In genomic region chr16:34050787-34051320, GRCh38 we compare ENCODE assay signal across 29 cellular contexts.
"Had no signal": no experiment of that assay in that cellular context is flagged by ENCODE, and none has a peak within 500 bp of the region (broad histone marks: within the 10 kb centered on the region; RNA-seq: fewer than 3 reads in every experiment).

No MANE protein-coding gene starts in this region.

- H3K27ac ChIP-seq: KMS-11 had no signal

- DNase-seq: activated B cell treated with CpG ODN at 0.5 μM for 24 hours; activated CD4-positive, alpha-beta memory T cell treated with anti-CD3 and anti-CD28 coated beads, Interleukin-2, amount 10 ng/mL, durations not matched to agents 7 days and 5 days; activated CD4-positive, alpha-beta T cell treated with anti-CD3 and anti-CD28 coated beads for 1 hour; activated CD4-positive, alpha-beta T cell treated with anti-CD3 and anti-CD28 coated beads, Interleukin-2, amount 10 ng/mL, durations not matched to agents 7 days and 5 days; activated gamma-delta T cell treated with Interleukin-2 at 50 U/mL for 16 hours; activated naive CD4-positive, alpha-beta T cell treated with anti-CD3 and anti-CD28 coated beads, Interleukin-2, amount 10 ng/mL, durations not matched to agents 7 days and 5 days; activated naive CD8-positive, alpha-beta T cell treated with anti-CD3 and anti-CD28 coated beads for 36 hours; activated T-cell treated with anti-CD3 and anti-CD28 coated beads for 4 hours; activated T-cell treated with anti-CD3 and anti-CD28 coated beads, Interleukin-2, amount 50 U/mL, for 48 hours; cerebellar nuclear complex; MV-4-11; NCI-H1105; NCI-H1436; NCI-H1694 treated with DMSO at 0.1 percent for 48 hours; NCI-H2029 treated with DMSO at 0.1 percent for 48 hours; NCI-H345; NCI-H510A; NCI-H526 treated with DMSO at 0.1 percent for 48 hours; NCI-H82; NK-92 treated with Interleukin-12 subunit alpha and Interleukin-12 subunit beta, amount 100 ng/mL, for 24 hours; OCI-M1; Right ventricle myocardium superior; RPMI8226; T-cell; T-helper 2 cell; T1000 had no signal

- ATAC-seq: activated T-helper 17 cell treated with anti-CD3 and anti-CD28 coated beads, Interleukin-2, amount 50 U/mL, for 72 hours; Panc1; T-cell had no signal
